8 cellular contexts compared by ENCODE assay signal in genomic region chr17:55295411-55296170, GRCh38. TPM values are rescaled to one million over a fixed set of nuclear protein-coding genes. Genes with fewer than 3 reads are reported as not detected.
DNase-seq lines count a peak whose midpoint lies in the region; ATAC-seq, FAIRE-seq and TF ChIP-seq lines count a peak whose summit lies in the region.

No MANE protein-coding gene starts in this region.

- dilution Hi-C loops in endothelial cell of umbilical vein (cut with MboI; ENCODE audit: extremely low pct_ligation_motif_present, low sequenced_read_pairs) = no loop called here

- CTCF ChIA-PET in endothelial cell of umbilical vein (lab: Charles Lee) = interaction anchor here (0.6 to 3.7 kb wide), 27 partner anchors 10 to 322 kb away, joined by 3 to 84 read pairs (median 4); no protein-coding TSS in a partner anchor
- CTCF ChIA-PET in naive thymus-derived CD4-positive, alpha-beta T cell (lab: Charles Lee) = interaction anchor here (0.6 to 1.7 kb wide), 4 partner anchors 11 to 302 kb away, joined by 3 to 10 read pairs (median 6); no protein-coding TSS in a partner anchor

- H3K9me3 ChIP-seq in BE2C = no peaks in the 10 kb centered on the region
- no peaks in the 10 kb centered on the region for H3K9me3 ChIP-seq in endothelial cell of umbilical vein (replicated peaks; ENCODE audit: control insufficient read depth, insufficient read depth, low read length)
- H3K9me3 ChIP-seq in naive thymus-derived CD4-positive, alpha-beta T cell (ENCODE audit: control insufficient read depth in 2 of 3, low read length in 3 of 3) = no peaks in the 10 kb centered on the region
- no peaks in the 10 kb centered on the region for H3K9me3 ChIP-seq in suprapubic skin

- peaks cover 0 to 2% (median 0%) of the 10 kb centered on the region in 11 donors for H3K9me3 Mint-ChIP-seq in naive thymus-derived CD4-positive, alpha-beta T cell

- peak; percentile 55 for DNase-seq in BE2C
- DNase-seq in GM19238 (ENCODE audit: insufficient read length, low spot score) = peak; percentile 54
- peak; percentile 47 for DNase-seq in NCI-H82 treated with DMSO at 0.1 percent for 48 hours (lab: John Stamatoyannopoulos, UW; ENCODE audit: unreplicated experiment)
- DNase-seq in activated CD8-positive, alpha-beta memory T cell treated with anti-CD3 and anti-CD28 coated beads for 4 hours (ENCODE audit: low read depth in 2 of 2) = peak; percentile 9 to 11
- DNase-seq in endothelial cell of umbilical vein (ENCODE audit: low read depth, low spot score) = peak; percentile 65
- peak; percentile 9 to 60 (median 50) for DNase-seq in naive thymus-derived CD4-positive, alpha-beta T cell
- no peak for DNase-seq in suprapubic skin (ENCODE audit: low spot score in 2 of 2)

- H3K4me1 ChIP-seq in BE2C (no peaks in the 10 kb centered on the region), endothelial cell of umbilical vein (ENCODE audit: control insufficient read depth, extremely low read depth, insufficient read depth, low read length) (no peaks in the 10 kb centered on the region), suprapubic skin (peaks cover 8% of the 10 kb centered on the region)
- H3K4me1 ChIP-seq in naive thymus-derived CD4-positive, alpha-beta T cell (ENCODE audit: control insufficient read depth in 2 of 2, insufficient read depth in 2 of 2, low read length in 2 of 2) = no peaks in the 10 kb centered on the region

- 52% methylated on average over 10 of the region's 10 CpGs for WGBS in suprapubic skin

- H2AFZ ChIP-seq in endothelial cell of umbilical vein (ENCODE audit: low read depth, low read length) = no peak overlapping the region

- no peak overlapping the region for H3K9ac ChIP-seq in endothelial cell of umbilical vein (replicated peaks; ENCODE audit: extremely low read depth, insufficient read depth, low read length)

- no peaks in the 10 kb centered on the region for H4K20me1 ChIP-seq in endothelial cell of umbilical vein (replicated peaks; ENCODE audit: control insufficient read depth, extremely low read depth, insufficient read depth, low read length)

- peak; percentile 91 for TF ChIP-seq CTCF in BE2C (IDR thresholded peaks at IDR 0.05; ENCODE audit: low read depth, low read length)
- TF ChIP-seq CTCF in endothelial cell of umbilical vein (IDR thresholded peaks at IDR 0.05; ENCODE audit: extremely low read depth in 1 of 2, insufficient read depth in 1 of 2, low read depth in 1 of 2, low read length in 2 of 2) = peak; percentile 68 to 82
- TF ChIP-seq CTCF in suprapubic skin (IDR thresholded peaks at IDR 0.05) = peak; percentile 81 to 88

- H3K9me1 ChIP-seq in endothelial cell of umbilical vein (replicated peaks; ENCODE audit: control insufficient read depth, extremely low read depth, insufficient read depth, low read length) = no peaks in the 10 kb centered on the region

- H3K27ac ChIP-seq in endothelial cell of umbilical vein (ENCODE audit: insufficient read depth, low read depth, low read length) = no peak overlapping the region
- H3K27ac ChIP-seq in naive thymus-derived CD4-positive, alpha-beta T cell (ENCODE audit: low read depth, low read length) = no peak overlapping the region
- no peak overlapping the region for H3K27ac ChIP-seq in suprapubic skin

- H3K4me3 Mint-ChIP-seq in naive thymus-derived CD4-positive, alpha-beta T cell = no peak overlapping the region

- POLR2A ChIA-PET in endothelial cell of umbilical vein (lab: Charles Lee) = no interaction called here
- POLR2A ChIA-PET in naive thymus-derived CD4-positive, alpha-beta T cell (lab: Charles Lee) = interaction anchor here (0.6 kb wide), 1 partner anchor 249 kb away, joined by 3 read pairs; no protein-coding TSS in a partner anchor

- H3K36me3 Mint-ChIP-seq in naive thymus-derived CD4-positive, alpha-beta T cell = no peaks in the 10 kb centered on the region

- H3K4me3 ChIP-seq in BE2C (ENCODE audit: low read depth, low read length) (no peak overlapping the region), endothelial cell of umbilical vein (replicated peaks in 1 of 3; ENCODE audit: insufficient read depth in 1 of 3, low read depth in 1 of 3, low read length in 3 of 3) (no peak overlapping the region), suprapubic skin (no peak overlapping the region)
- H3K4me3 ChIP-seq in naive thymus-derived CD4-positive, alpha-beta T cell (ENCODE audit: low read length) = no peak overlapping the region

- H3K79me2 ChIP-seq in endothelial cell of umbilical vein (ENCODE audit: control insufficient read depth, insufficient read depth, low read length) = no peaks in the 10 kb centered on the region

- BruUV-seq in endothelial cell of umbilical vein (replicated peaks; lab: Mats Ljungman, UMichigan) = no TSS peak

- peak; percentile 69 for FAIRE-seq in endothelial cell of umbilical vein (lab: Jason Lieb, UNC)

- no peak overlapping the region for H3K4me2 ChIP-seq in endothelial cell of umbilical vein (ENCODE audit: insufficient read depth, low read length)

- H3K27ac Mint-ChIP-seq in naive thymus-derived CD4-positive, alpha-beta T cell = no peak overlapping the region

- H3K4me1 Mint-ChIP-seq in naive thymus-derived CD4-positive, alpha-beta T cell = peaks cover 0 to 6% (median 0%) of the 10 kb centered on the region in 7 donors

- intact Hi-C loops in endothelial cell of umbilical vein (cut with micrococcal nuclease) = loop anchor here (1.0 to 2.0 kb wide), 3 partner anchors 219 to 302 kb away; no protein-coding TSS in a partner anchor
- intact Hi-C loops in naive thymus-derived CD4-positive, alpha-beta T cell (cut with micrococcal nuclease) = loop anchor here (1.0 to 5.0 kb wide), 6 partner anchors 52 to 302 kb away; no protein-coding TSS in a partner anchor

- peak; percentile 84 for ATAC-seq in HG03432 (IDR thresholded peaks at IDR 0.05; ENCODE audit: unreplicated experiment)
- ATAC-seq in naive thymus-derived CD4-positive, alpha-beta T cell = peak; percentile 86

- no peaks in the 10 kb centered on the region for H3K27me3 ChIP-seq in BE2C
- no peaks in the 10 kb centered on the region for H3K27me3 ChIP-seq in endothelial cell of umbilical vein (ENCODE audit: control insufficient read depth in 2 of 2, insufficient read depth in 2 of 2, low read length in 2 of 2)
- no peaks in the 10 kb centered on the region for H3K27me3 ChIP-seq in naive thymus-derived CD4-positive, alpha-beta T cell (ENCODE audit: control insufficient read depth in 2 of 2, insufficient read depth in 2 of 2, low read length in 2 of 2)
- no peaks in the 10 kb centered on the region for H3K27me3 ChIP-seq in suprapubic skin

- TF ChIP-seq POLR2A in endothelial cell of umbilical vein (IDR thresholded peaks at IDR 0.05; ENCODE audit: low read depth, low read length) (no peak), suprapubic skin (IDR thresholded peaks at IDR 0.05) (no peak)

- H3K27me3 Mint-ChIP-seq in naive thymus-derived CD4-positive, alpha-beta T cell = peaks cover 0 to 21% (median 9%) of the 10 kb centered on the region in 5 donors

- peak; percentile 62 for TF ChIP-seq EP300 in suprapubic skin (IDR thresholded peaks at IDR 0.05)

- H3K36me3 ChIP-seq in BE2C (no peaks in the 10 kb centered on the region), endothelial cell of umbilical vein (ENCODE audit: control insufficient read depth in 2 of 2, extremely low read depth in 1 of 2, insufficient read depth in 2 of 2, low read length in 2 of 2) (no peaks in the 10 kb centered on the region), suprapubic skin (peaks cover 8% of the 10 kb centered on the region)
- no peaks in the 10 kb centered on the region for H3K36me3 ChIP-seq in naive thymus-derived CD4-positive, alpha-beta T cell (ENCODE audit: control insufficient read depth in 2 of 3, insufficient read depth in 3 of 3, low read length in 3 of 3)

TF ChIP-seq in endothelial cell of umbilical vein, 7 proteins besides CTCF, POLR2A, EP300 and RAD21:
- no peak for TF ChIP-seq JUN (IDR thresholded peaks at IDR 0.05; ENCODE audit: borderline replicate concordance, insufficient read depth, insufficient read length, low read depth)
- no peak for TF ChIP-seq POLR2AphosphoS5 (IDR thresholded peaks at IDR 0.05; ENCODE audit: insufficient read depth, low read depth, low read length)
- TF ChIP-seq FOS (IDR thresholded peaks at IDR 0.05; ENCODE audit: borderline replicate concordance, insufficient read depth, low read length) = no peak
- no peak for TF ChIP-seq MYC (IDR thresholded peaks at IDR 0.05; ENCODE audit: low read depth, low read length)
- no peak for TF ChIP-seq GATA2 (IDR thresholded peaks at IDR 0.05; ENCODE audit: insufficient read depth, insufficient read length, low read depth, low read length)
TF ChIP-seq in endothelial cell of umbilical vein: peak in this region for 0.

RNA-seq across cellular contexts. Expression of gene HLF, which starts 30.8 kb away (rescaled TPM):
- polyA plus RNA-seq in BE2C (2012; ENCODE audit: insufficient read depth, insufficient read length, low read depth) = 4.1 TPM
- total RNA-seq in endothelial cell of umbilical vein = not detected in 2 replicates
- not detected in 2 replicates for polyA plus RNA-seq in endothelial cell of umbilical vein
- not detected in 2 replicates for polyA plus RNA-seq in endothelial cell of umbilical vein (2011; cell fraction: cytosol; rRNA removed)
- not detected in 2 replicates for polyA plus RNA-seq in endothelial cell of umbilical vein (2011; cell fraction: nucleus; rRNA removed)
- not detected in 2 replicates for polyA plus RNA-seq in endothelial cell of umbilical vein (2012)
- not detected in 2 replicates for polyA minus RNA-seq in endothelial cell of umbilical vein
- 0.72 TPM for polyA minus RNA-seq in endothelial cell of umbilical vein (2011; cell fraction: cytosol; rRNA and poly(A)+ RNA removed)
- not detected in 2 replicates for polyA minus RNA-seq in endothelial cell of umbilical vein (2011; cell fraction: nucleus; rRNA and poly(A)+ RNA removed)
- total RNA-seq in naive thymus-derived CD4-positive, alpha-beta T cell = 1 to 10 TPM in 1 of 5 experiments, under 1 TPM in 4; 0.19 to 2.6 (median 0.48) TPM
- polyA plus RNA-seq in naive thymus-derived CD4-positive, alpha-beta T cell = under 1 TPM in 1 of 2 donors, not detected in 1; 0.18 TPM
- total RNA-seq in suprapubic skin = 10 to 100 TPM; 26.2 to 41.8 (median 36.5) TPM

Comparison
In these comparisons a context has a peak if more than half of its experiments do, and no peak if none do; other contexts are left out.
1. DNase-seq: peak in BE2C (single experiment), GM19238 (single experiment), NCI-H82 treated with DMSO at 0.1 percent for 48 hours (single experiment), activated CD8-positive, alpha-beta memory T cell treated with anti-CD3 and anti-CD28 coated beads for 4 hours (2 of 2), endothelial cell of umbilical vein (single experiment) and naive thymus-derived CD4-positive, alpha-beta T cell (9 of 9); none in suprapubic skin (0 of 2).
2. RNA of gene HLF, which starts 30.8 kb away (total RNA-seq): 26.2 to 41.8 TPM in suprapubic skin; 0.19 to 2.6 TPM in naive thymus-derived CD4-positive, alpha-beta T cell and not detected in endothelial cell of umbilical vein; every median in the first group is over 4 times any median in the second.
3. Peak in every context shown above with its lines, with median percentiles within 50 percentile points of each other: CTCF ChIP-seq.